Comparison of ENCODE assay signal across 21 cellular contexts in the genomic region with DNA sequence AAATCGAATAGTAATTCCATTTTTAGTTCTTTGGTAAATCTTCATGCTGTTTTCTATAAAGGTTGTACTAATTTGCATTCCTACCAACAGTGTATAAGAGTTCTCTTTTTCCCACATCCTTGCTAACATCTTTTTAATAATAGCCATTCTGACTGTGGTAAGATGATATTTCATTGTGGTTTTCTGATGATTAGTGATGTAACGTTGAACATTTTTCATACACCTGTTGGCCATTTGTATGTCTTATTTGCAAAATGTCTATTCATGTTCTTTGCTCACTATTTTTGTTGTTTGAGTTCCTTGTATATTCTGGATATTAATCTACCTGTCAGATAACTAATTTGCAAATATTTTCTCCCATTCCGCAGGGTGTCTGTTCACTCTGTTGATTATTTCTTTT.
"Had no signal": no experiment of that assay in that cellular context is flagged by ENCODE, and none has a peak within 500 bp of the region (broad histone marks: within the 10 kb centered on the region; RNA-seq: fewer than 3 reads in every experiment).

No MANE protein-coding gene starts in this region.

- DNase-seq: effector memory CD8-positive, alpha-beta T cell; glutamatergic neuron; islet precursor cell; mammary epithelial cell; mucosa of descending colon; natural killer cell; occipital lobe; pancreas; right cardiac atrium; stimulated activated CD4-positive, alpha-beta T cell treated with anti-CD3 and anti-CD28 coated beads, Interleukin-4, amount 100 ng/mL, for 1 hour; stimulated activated CD8-positive, alpha-beta memory T cell treated with anti-CD3 and anti-CD28 coated beads, Interleukin-4, amount 100 ng/mL, for 48 hours; stimulated activated naive CD8-positive, alpha-beta T cell treated with anti-CD3 and anti-CD28 coated beads, Interleukin-15, Interleukin-2, amounts not matched to agents 100 U/mL and 50 U/mL, for 24 hours; thyroid gland had no signal

- H3K27me3 ChIP-seq: pancreas, suprapubic skin, thyroid gland had no signal

- H3K36me3 Mint-ChIP-seq: natural killer cell; stimulated activated effector memory CD8-positive, alpha-beta T cell treated with anti-CD3 and anti-CD28 coated beads, Interleukin-12 subunit alpha, Interleukin-12 subunit beta, amount 100 ng/mL, for 72 hours had no signal

- FAIRE-seq: pancreas, urothelium cell line had no signal

- H3K27ac ChIP-seq: epithelial cell of prostate, esophagus muscularis mucosa, gastroesophageal sphincter, pancreas, suprapubic skin, thyroid gland had no signal

- H3K27ac Mint-ChIP-seq: effector memory CD8-positive, alpha-beta T cell; natural killer cell; stimulated activated effector memory CD8-positive, alpha-beta T cell treated with anti-CD3 and anti-CD28 coated beads, Interleukin-12 subunit alpha, Interleukin-12 subunit beta, amount 100 ng/mL, for 72 hours; type B pancreatic cell had no signal

- H3K4me1 ChIP-seq: esophagus muscularis mucosa, gastroesophageal sphincter, pancreas, suprapubic skin had no signal

- H3K36me3 ChIP-seq: esophagus muscularis mucosa, gastroesophageal sphincter, pancreas, suprapubic skin, thyroid gland had no signal

- H3K9me3 ChIP-seq: esophagus muscularis mucosa, gastroesophageal sphincter, mucosa of descending colon, pancreas, suprapubic skin, thyroid gland had no signal

- H3K9me3 Mint-ChIP-seq: effector memory CD8-positive, alpha-beta T cell; natural killer cell; stimulated activated effector memory CD8-positive, alpha-beta T cell treated with anti-CD3 and anti-CD28 coated beads, Interleukin-12 subunit alpha, Interleukin-12 subunit beta, amount 100 ng/mL, for 72 hours; type B pancreatic cell had no signal

- H3K27me3 Mint-ChIP-seq: progenitor cell of endocrine pancreas, type B pancreatic cell had no signal

- H3K4me3 Mint-ChIP-seq: effector memory CD8-positive, alpha-beta T cell; natural killer cell; stimulated activated effector memory CD8-positive, alpha-beta T cell treated with anti-CD3 and anti-CD28 coated beads, Interleukin-12 subunit alpha, Interleukin-12 subunit beta, amount 100 ng/mL, for 72 hours; type B pancreatic cell had no signal

- H3K4me1 Mint-ChIP-seq: natural killer cell; stimulated activated effector memory CD8-positive, alpha-beta T cell treated with anti-CD3 and anti-CD28 coated beads, Interleukin-12 subunit alpha, Interleukin-12 subunit beta, amount 100 ng/mL, for 72 hours had no signal

- H3K4me3 ChIP-seq: esophagus muscularis mucosa, gastroesophageal sphincter, mucosa of descending colon, pancreas, suprapubic skin, thyroid gland had no signal
